In genomic region chr17:17537311-17538099, GRCh38 we compare ENCODE assay signal across 1 cellular context.
TF ChIP-seq lines count a peak whose summit lies in the region.

No MANE protein-coding gene starts in this region.

TF ChIP-seq in HepG2, 621 proteins besides CTCF, POLR2A, EP300 and RAD21 (continued from another document and continues in another):
- TF ChIP-seq LRRFIP1 (CRISPR knock-in tag; conservative IDR thresholded peaks at IDR 0.05) (no peak), NFKB2 (CRISPR knock-in tag; IDR thresholded peaks at IDR 0.05; ENCODE audit: borderline replicate concordance) (0 out of 2 replicates have a peak, but pooled peaks have one; percentile 2), ZNF891 (CRISPR knock-in tag; IDR thresholded peaks at IDR 0.05) (peak; percentile 11; the same call in 1 of the 2 replicates), JDP2 (CRISPR knock-in tag; IDR thresholded peaks at IDR 0.05; ENCODE audit: borderline replicate concordance) (no peak), ZNF274 (CRISPR knock-in tag; IDR thresholded peaks at IDR 0.05) (no peak), U2AF2 (IDR thresholded peaks at IDR 0.05; ENCODE audit: low read depth, low read length) (no peak), PHF8 (CRISPR knock-in tag; IDR thresholded peaks at IDR 0.05) (no peak), ZNF724P (CRISPR knock-in tag; IDR thresholded peaks at IDR 0.05; ENCODE audit: borderline replicate concordance) (no peak), NCOA1 (CRISPR knock-in tag; IDR thresholded peaks at IDR 0.05) (no peak; the same call in 1 of the 2 replicates), ZNF343 (CRISPR knock-in tag; IDR thresholded peaks at IDR 0.05) (no peak), BORCS8-MEF2B (CRISPR knock-in tag; IDR thresholded peaks at IDR 0.05) (no peak), HNF1A (IDR thresholded peaks at IDR 0.05; ENCODE audit: low read depth) (no peak), HNF1A (CRISPR knock-in tag; IDR thresholded peaks at IDR 0.05; ENCODE audit: borderline replicate concordance) (no peak), KDM1A (CRISPR knock-in tag; IDR thresholded peaks at IDR 0.05) (no peak), ZNF383 (CRISPR knock-in tag; IDR thresholded peaks at IDR 0.05; ENCODE audit: borderline replicate concordance) (no peak), JUND (CRISPR knock-in tag; IDR thresholded peaks at IDR 0.05) (no peak), ZNF333 (CRISPR knock-in tag; IDR thresholded peaks at IDR 0.05; ENCODE audit: borderline replicate concordance) (no peak), RCOR2 (CRISPR knock-in tag; IDR thresholded peaks at IDR 0.05) (no peak), HBP1 (CRISPR knock-in tag; IDR thresholded peaks at IDR 0.05; ENCODE audit: low read depth) (no peak), ZNF44 (CRISPR knock-in tag; IDR thresholded peaks at IDR 0.05) (no peak), ZSCAN5A (CRISPR knock-in tag; IDR thresholded peaks at IDR 0.05; ENCODE audit: borderline replicate concordance) (no peak), FOXJ3 (CRISPR knock-in tag; IDR thresholded peaks at IDR 0.05; ENCODE audit: borderline replicate concordance) (no peak), ZNF225 (CRISPR knock-in tag; IDR thresholded peaks at IDR 0.05) (peak; percentile 36; the same call in 1 of the 2 replicates), ZSCAN30 (CRISPR knock-in tag; IDR thresholded peaks at IDR 0.05) (no peak)
- TF ChIP-seq, protein P1, sequence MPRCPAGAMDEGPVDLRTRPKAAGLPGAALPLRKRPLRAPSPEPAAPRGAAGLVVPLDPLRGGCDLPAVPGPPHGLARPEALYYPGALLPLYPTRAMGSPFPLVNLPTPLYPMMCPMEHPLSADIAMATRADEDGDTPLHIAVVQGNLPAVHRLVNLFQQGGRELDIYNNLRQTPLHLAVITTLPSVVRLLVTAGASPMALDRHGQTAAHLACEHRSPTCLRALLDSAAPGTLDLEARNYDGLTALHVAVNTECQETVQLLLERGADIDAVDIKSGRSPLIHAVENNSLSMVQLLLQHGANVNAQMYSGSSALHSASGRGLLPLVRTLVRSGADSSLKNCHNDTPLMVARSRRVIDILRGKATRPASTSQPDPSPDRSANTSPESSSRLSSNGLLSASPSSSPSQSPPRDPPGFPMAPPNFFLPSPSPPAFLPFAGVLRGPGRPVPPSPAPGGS (CRISPR knock-in tag; IDR thresholded peaks at IDR 0.05) = no peak
- TF ChIP-seq, protein P2, sequence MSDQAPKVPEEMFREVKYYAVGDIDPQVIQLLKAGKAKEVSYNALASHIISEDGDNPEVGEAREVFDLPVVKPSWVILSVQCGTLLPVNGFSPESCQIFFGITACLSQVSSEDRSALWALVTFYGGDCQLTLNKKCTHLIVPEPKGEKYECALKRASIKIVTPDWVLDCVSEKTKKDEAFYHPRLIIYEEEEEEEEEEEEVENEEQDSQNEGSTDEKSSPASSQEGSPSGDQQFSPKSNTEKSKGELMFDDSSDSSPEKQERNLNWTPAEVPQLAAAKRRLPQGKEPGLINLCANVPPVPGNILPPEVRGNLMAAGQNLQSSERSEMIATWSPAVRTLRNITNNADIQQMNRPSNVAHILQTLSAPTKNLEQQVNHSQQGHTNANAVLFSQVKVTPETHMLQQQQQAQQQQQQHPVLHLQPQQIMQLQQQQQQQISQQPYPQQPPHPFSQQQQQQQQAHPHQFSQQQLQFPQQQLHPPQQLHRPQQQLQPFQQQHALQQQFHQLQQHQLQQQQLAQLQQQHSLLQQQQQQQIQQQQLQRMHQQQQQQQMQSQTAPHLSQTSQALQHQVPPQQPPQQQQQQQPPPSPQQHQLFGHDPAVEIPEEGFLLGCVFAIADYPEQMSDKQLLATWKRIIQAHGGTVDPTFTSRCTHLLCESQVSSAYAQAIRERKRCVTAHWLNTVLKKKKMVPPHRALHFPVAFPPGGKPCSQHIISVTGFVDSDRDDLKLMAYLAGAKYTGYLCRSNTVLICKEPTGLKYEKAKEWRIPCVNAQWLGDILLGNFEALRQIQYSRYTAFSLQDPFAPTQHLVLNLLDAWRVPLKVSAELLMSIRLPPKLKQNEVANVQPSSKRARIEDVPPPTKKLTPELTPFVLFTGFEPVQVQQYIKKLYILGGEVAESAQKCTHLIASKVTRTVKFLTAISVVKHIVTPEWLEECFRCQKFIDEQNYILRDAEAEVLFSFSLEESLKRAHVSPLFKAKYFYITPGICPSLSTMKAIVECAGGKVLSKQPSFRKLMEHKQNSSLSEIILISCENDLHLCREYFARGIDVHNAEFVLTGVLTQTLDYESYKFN (CRISPR knock-in tag; conservative IDR thresholded peaks at IDR 0.05) = no peak
- TF ChIP-seq, protein P3, sequence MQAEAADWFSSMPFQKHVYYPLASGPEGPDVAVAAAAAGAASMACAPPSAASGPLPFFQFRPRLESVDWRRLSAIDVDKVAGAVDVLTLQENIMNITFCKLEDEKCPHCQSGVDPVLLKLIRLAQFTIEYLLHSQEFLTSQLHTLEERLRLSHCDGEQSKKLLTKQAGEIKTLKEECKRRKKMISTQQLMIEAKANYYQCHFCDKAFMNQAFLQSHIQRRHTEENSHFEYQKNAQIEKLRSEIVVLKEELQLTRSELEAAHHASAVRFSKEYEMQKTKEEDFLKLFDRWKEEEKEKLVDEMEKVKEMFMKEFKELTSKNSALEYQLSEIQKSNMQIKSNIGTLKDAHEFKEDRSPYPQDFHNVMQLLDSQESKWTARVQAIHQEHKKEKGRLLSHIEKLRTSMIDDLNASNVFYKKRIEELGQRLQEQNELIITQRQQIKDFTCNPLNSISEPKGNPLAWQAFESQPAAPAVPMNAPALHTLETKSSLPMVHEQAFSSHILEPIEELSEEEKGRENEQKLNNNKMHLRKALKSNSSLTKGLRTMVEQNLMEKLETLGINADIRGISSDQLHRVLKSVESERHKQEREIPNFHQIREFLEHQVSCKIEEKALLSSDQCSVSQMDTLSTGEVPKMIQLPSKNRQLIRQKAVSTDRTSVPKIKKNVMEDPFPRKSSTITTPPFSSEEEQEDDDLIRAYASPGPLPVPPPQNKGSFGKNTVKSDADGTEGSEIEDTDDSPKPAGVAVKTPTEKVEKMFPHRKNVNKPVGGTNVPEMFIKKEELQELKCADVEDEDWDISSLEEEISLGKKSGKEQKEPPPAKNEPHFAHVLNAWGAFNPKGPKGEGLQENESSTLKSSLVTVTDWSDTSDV (CRISPR knock-in tag; IDR thresholded peaks at IDR 0.05) = 0 out of 2 replicates have a peak, but pooled peaks have one; percentile 4
- TF ChIP-seq, protein P4, sequence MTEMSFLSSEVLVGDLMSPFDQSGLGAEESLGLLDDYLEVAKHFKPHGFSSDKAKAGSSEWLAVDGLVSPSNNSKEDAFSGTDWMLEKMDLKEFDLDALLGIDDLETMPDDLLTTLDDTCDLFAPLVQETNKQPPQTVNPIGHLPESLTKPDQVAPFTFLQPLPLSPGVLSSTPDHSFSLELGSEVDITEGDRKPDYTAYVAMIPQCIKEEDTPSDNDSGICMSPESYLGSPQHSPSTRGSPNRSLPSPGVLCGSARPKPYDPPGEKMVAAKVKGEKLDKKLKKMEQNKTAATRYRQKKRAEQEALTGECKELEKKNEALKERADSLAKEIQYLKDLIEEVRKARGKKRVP (CRISPR knock-in tag; IDR thresholded peaks at IDR 0.05) = no peak
- TF ChIP-seq, protein P5, sequence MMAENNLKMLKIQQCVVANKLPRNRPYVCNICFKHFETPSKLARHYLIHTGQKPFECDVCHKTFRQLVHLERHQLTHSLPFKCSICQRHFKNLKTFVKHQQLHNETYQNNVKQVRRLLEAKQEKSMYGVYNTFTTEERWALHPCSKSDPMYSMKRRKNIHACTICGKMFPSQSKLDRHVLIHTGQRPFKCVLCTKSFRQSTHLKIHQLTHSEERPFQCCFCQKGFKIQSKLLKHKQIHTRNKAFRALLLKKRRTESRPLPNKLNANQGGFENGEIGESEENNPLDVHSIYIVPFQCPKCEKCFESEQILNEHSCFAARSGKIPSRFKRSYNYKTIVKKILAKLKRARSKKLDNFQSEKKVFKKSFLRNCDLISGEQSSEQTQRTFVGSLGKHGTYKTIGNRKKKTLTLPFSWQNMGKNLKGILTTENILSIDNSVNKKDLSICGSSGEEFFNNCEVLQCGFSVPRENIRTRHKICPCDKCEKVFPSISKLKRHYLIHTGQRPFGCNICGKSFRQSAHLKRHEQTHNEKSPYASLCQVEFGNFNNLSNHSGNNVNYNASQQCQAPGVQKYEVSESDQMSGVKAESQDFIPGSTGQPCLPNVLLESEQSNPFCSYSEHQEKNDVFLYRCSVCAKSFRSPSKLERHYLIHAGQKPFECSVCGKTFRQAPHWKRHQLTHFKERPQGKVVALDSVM (CRISPR knock-in tag; IDR thresholded peaks at IDR 0.05) = no peak
- TF ChIP-seq, protein P6, sequence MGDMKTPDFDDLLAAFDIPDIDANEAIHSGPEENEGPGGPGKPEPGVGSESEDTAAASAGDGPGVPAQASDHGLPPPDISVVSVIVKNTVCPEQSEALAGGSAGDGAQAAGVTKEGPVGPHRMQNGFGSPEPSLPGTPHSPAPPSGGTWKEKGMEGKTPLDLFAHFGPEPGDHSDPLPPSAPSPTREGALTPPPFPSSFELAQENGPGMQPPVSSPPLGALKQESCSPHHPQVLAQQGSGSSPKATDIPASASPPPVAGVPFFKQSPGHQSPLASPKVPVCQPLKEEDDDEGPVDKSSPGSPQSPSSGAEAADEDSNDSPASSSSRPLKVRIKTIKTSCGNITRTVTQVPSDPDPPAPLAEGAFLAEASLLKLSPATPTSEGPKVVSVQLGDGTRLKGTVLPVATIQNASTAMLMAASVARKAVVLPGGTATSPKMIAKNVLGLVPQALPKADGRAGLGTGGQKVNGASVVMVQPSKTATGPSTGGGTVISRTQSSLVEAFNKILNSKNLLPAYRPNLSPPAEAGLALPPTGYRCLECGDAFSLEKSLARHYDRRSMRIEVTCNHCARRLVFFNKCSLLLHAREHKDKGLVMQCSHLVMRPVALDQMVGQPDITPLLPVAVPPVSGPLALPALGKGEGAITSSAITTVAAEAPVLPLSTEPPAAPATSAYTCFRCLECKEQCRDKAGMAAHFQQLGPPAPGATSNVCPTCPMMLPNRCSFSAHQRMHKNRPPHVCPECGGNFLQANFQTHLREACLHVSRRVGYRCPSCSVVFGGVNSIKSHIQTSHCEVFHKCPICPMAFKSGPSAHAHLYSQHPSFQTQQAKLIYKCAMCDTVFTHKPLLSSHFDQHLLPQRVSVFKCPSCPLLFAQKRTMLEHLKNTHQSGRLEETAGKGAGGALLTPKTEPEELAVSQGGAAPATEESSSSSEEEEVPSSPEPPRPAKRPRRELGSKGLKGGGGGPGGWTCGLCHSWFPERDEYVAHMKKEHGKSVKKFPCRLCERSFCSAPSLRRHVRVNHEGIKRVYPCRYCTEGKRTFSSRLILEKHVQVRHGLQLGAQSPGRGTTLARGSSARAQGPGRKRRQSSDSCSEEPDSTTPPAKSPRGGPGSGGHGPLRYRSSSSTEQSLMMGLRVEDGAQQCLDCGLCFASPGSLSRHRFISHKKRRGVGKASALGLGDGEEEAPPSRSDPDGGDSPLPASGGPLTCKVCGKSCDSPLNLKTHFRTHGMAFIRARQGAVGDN (CRISPR knock-in tag; IDR thresholded peaks at IDR 0.05) = peak; percentile 51
